Comparison of ENCODE assay signal across 25 cellular contexts in genomic region chr5:134273642-134274361, GRCh38. TPM values are rescaled to one million over a fixed set of nuclear protein-coding genes. Genes with fewer than 3 reads are reported as not detected.
A peak's percentile ranks its signal among the peaks of the same experiment; 100 is the strongest.
DNase-seq lines count a peak whose midpoint lies in the region; ATAC-seq and TF ChIP-seq lines count a peak whose summit lies in the region.
"Had no signal": no experiment of that assay in that cellular context is flagged by ENCODE, and none has a peak within 500 bp of the region (broad histone marks: within the 10 kb centered on the region; RNA-seq: fewer than 3 reads in every experiment).

No MANE protein-coding gene starts in this region.

- no peak overlapping the region for H3K4me3 Mint-ChIP-seq in GM23338
- H3K4me3 Mint-ChIP-seq: activated CD8-positive, alpha-beta memory T cell treated with anti-CD3 and anti-CD28 coated beads, Interleukin-2, amount 10 ng/mL, durations not matched to agents 7 days and 5 days; activated naive CD4-positive, alpha-beta T cell treated with anti-CD3 and anti-CD28 coated beads, Interleukin-2, amount 10 ng/mL, durations not matched to agents 7 days and 5 days; activated T-cell treated with anti-CD3 and anti-CD28 coated beads, Interleukin-2, amount 50 U/mL, for 72 hours; endodermal cell; IgD-negative memory B cell; natural killer cell treated with Interleukin-12 subunit alpha and Interleukin-12 subunit beta and Interleukin-15 and Interleukin-18, amount 100 ng/mL, for 72 hours; stimulated activated naive CD8-positive, alpha-beta T cell treated with anti-CD3 and anti-CD28 coated beads, Interleukin-15, Interleukin-2, amounts not matched to agents 100 ng/mL and 50 ng/mL, for 24 hours had no signal

- peaks cover 3% of the 10 kb centered on the region for H3K27me3 Mint-ChIP-seq in GM23338 (ENCODE audit: insufficient read depth, low read depth, poor library complexity)
- H3K27me3 Mint-ChIP-seq: activated CD8-positive, alpha-beta memory T cell treated with anti-CD3 and anti-CD28 coated beads, Interleukin-2, amount 10 ng/mL, durations not matched to agents 7 days and 5 days had no signal

- H3F3A ChIP-seq in GM23338 (replicated peaks; ENCODE audit: low read depth) = no peaks in the 10 kb centered on the region

- no peak overlapping the region; the same call in 1 of the 2 replicates for H3K27ac ChIP-seq in GM23338 (ENCODE audit: low read depth)
- H3K27ac ChIP-seq: C4-2B, sigmoid colon, thyroid gland, VCaP had no signal

- 0 out of 2 replicates have a peak, but pooled peaks cover 5% of the 10 kb centered on the region for H3K9me2 ChIP-seq in GM23338 (ENCODE audit: insufficient read depth)

- H3K36me3 Mint-ChIP-seq in GM23338 (ENCODE audit: low read depth) = no peaks in the 10 kb centered on the region
- no peaks in the 10 kb centered on the region for H3K36me3 Mint-ChIP-seq in activated naive CD4-positive, alpha-beta T cell treated with anti-CD3 and anti-CD28 coated beads, Interleukin-2, amount 50 U/mL, for 72 hours
- H3K36me3 Mint-ChIP-seq: activated CD8-positive, alpha-beta memory T cell treated with anti-CD3 and anti-CD28 coated beads, Interleukin-2, amount 10 ng/mL, durations not matched to agents 7 days and 5 days; activated naive CD4-positive, alpha-beta T cell treated with anti-CD3 and anti-CD28 coated beads, Interleukin-2, amount 10 ng/mL, durations not matched to agents 7 days and 5 days had no signal

- no peak for TF ChIP-seq CTCF in GM23338 (conservative IDR thresholded peaks at IDR 0.05; ENCODE audit: low read depth in 2 of 2)
- no peak for TF ChIP-seq CTCF in kidney epithelial cell (IDR thresholded peaks at IDR 0.05; ENCODE audit: insufficient read depth, low read length, poor library complexity, severe bottlenecking)

- ATAC-seq in GM23338 (no peak), GM21390 (IDR thresholded peaks at IDR 0.05; ENCODE audit: unreplicated experiment) (no peak)
- ATAC-seq in activated naive CD4-positive, alpha-beta T cell treated with anti-CD3 and anti-CD28 coated beads, Interleukin-2, amount 50 U/mL, for 72 hours = no peak
- ATAC-seq: activated CD8-positive, alpha-beta memory T cell treated with anti-CD3 and anti-CD28 coated beads, Interleukin-2, amount 10 ng/mL, durations not matched to agents 7 days and 5 days; activated T-cell treated with anti-CD3 and anti-CD28 coated beads, Interleukin-2, amount 50 U/mL, for 72 hours; natural killer cell treated with Interleukin-12 subunit alpha and Interleukin-12 subunit beta and Interleukin-15 and Interleukin-18, amount 100 ng/mL, for 72 hours had no signal

- H3K79me2 ChIP-seq in GM23338 (replicated peaks; ENCODE audit: insufficient read depth) = no peaks in the 10 kb centered on the region

- H3K9me3 Mint-ChIP-seq in GM23338 = peaks cover 11% of the 10 kb centered on the region
- H3K9me3 Mint-ChIP-seq in activated naive CD4-positive, alpha-beta T cell treated with anti-CD3 and anti-CD28 coated beads, Interleukin-2, amount 50 U/mL, for 72 hours = peaks cover 0 to 9% of the 10 kb centered on the region in 2 donors
- H3K9me3 Mint-ChIP-seq: activated naive CD4-positive, alpha-beta T cell treated with anti-CD3 and anti-CD28 coated beads, Interleukin-2, amount 10 ng/mL, durations not matched to agents 7 days and 5 days; stimulated activated naive CD8-positive, alpha-beta T cell treated with anti-CD3 and anti-CD28 coated beads, Interleukin-15, Interleukin-2, amounts not matched to agents 100 ng/mL and 50 ng/mL, for 24 hours had no signal

- no peaks in the 10 kb centered on the region for H3K4me1 ChIP-seq in GM23338 (ENCODE audit: insufficient read depth)
- H3K4me1 ChIP-seq: sigmoid colon, thyroid gland had no signal

- H3K27me3 ChIP-seq in GM23338 (ENCODE audit: insufficient read depth) (no peaks in the 10 kb centered on the region), kidney epithelial cell (ENCODE audit: control insufficient read depth, insufficient read depth, low read length) (no peaks in the 10 kb centered on the region)
- H3K27me3 ChIP-seq: sigmoid colon, thyroid gland had no signal

- no peak overlapping the region for H3K27ac Mint-ChIP-seq in GM23338
- no peak overlapping the region for H3K27ac Mint-ChIP-seq in activated naive CD4-positive, alpha-beta T cell treated with anti-CD3 and anti-CD28 coated beads, Interleukin-2, amount 50 U/mL, for 72 hours
- H3K27ac Mint-ChIP-seq: activated CD8-positive, alpha-beta memory T cell treated with anti-CD3 and anti-CD28 coated beads, Interleukin-2, amount 10 ng/mL, durations not matched to agents 7 days and 5 days; activated naive CD4-positive, alpha-beta T cell treated with anti-CD3 and anti-CD28 coated beads, Interleukin-2, amount 10 ng/mL, durations not matched to agents 7 days and 5 days; activated T-cell treated with anti-CD3 and anti-CD28 coated beads, Interleukin-2, amount 50 U/mL, for 72 hours; endodermal cell; IgD-negative memory B cell; natural killer cell treated with Interleukin-12 subunit alpha and Interleukin-12 subunit beta and Interleukin-15 and Interleukin-18, amount 100 ng/mL, for 72 hours; stimulated activated naive CD8-positive, alpha-beta T cell treated with anti-CD3 and anti-CD28 coated beads, Interleukin-15, Interleukin-2, amounts not matched to agents 100 ng/mL and 50 ng/mL, for 24 hours had no signal

- no peak for DNase-seq in GM23338 (ENCODE audit: low spot score)
- DNase-seq in NCI-H2107 treated with DMSO at 0.1 percent for 48 hours (lab: John Stamatoyannopoulos, UW; ENCODE audit: unreplicated experiment) = peak; percentile 63
- peak; percentile 75 for DNase-seq in SK-N-DZ (ENCODE audit: low spot score)
- peak; percentile 18 for DNase-seq in kidney epithelial cell (ENCODE audit: low read depth)
- DNase-seq in NCI-H1048 (lab: John Stamatoyannopoulos, UW) = no peak
- no peak for DNase-seq in activated naive CD4-positive, alpha-beta T cell treated with anti-CD3 and anti-CD28 coated beads, Interleukin-2, amount 50 U/mL, for 72 hours (ENCODE audit: low spot score in 2 of 2)
- DNase-seq in NCI-H526 (lab: John Stamatoyannopoulos, UW) = no peak
- DNase-seq: activated CD4-positive, alpha-beta T cell treated with anti-CD3 and anti-CD28 coated beads, Interleukin-2, amount 50 U/mL, for 1 hour; activated CD8-positive, alpha-beta memory T cell treated with anti-CD3 and anti-CD28 coated beads, Interleukin-2, amount 10 ng/mL, durations not matched to agents 7 days and 5 days; activated naive CD4-positive, alpha-beta T cell treated with anti-CD3 and anti-CD28 coated beads, Interleukin-2, amount 10 ng/mL, durations not matched to agents 7 days and 5 days; activated T-cell treated with anti-CD3 and anti-CD28 coated beads, Interleukin-2, amount 50 U/mL, for 72 hours; anterior cingulate cortex; cortex of kidney; EL; endodermal cell; posterior cingulate gyrus; sigmoid colon; stimulated activated CD4-positive, alpha-beta T cell treated with anti-CD3 and anti-CD28 coated beads, Interleukin-15, amount 100 ng/mL, for 24 hours; thyroid gland had no signal

- no peaks in the 10 kb centered on the region for H4K20me1 ChIP-seq in GM23338 (replicated peaks; ENCODE audit: insufficient read depth)

- H3K4me3 ChIP-seq in GM23338 = no peak overlapping the region
- no peak overlapping the region for H3K4me3 ChIP-seq in kidney epithelial cell (ENCODE audit: low read depth, low read length)
- H3K4me3 ChIP-seq: sigmoid colon, thyroid gland had no signal

- H3K4me1 Mint-ChIP-seq in GM23338 = peaks cover 13% of the 10 kb centered on the region
- H3K4me1 Mint-ChIP-seq: activated naive CD4-positive, alpha-beta T cell treated with anti-CD3 and anti-CD28 coated beads, Interleukin-2, amount 10 ng/mL, durations not matched to agents 7 days and 5 days; IgD-negative memory B cell had no signal

- H2AFZ ChIP-seq in GM23338 = peak overlapping the region; percentile 59; the same call in 1 of the 2 replicates

- H3K36me3 ChIP-seq in GM23338 (ENCODE audit: insufficient read depth) (no peaks in the 10 kb centered on the region), kidney epithelial cell (ENCODE audit: control insufficient read depth, insufficient read depth, low read length) (no peaks in the 10 kb centered on the region)
- H3K36me3 ChIP-seq: sigmoid colon, thyroid gland had no signal

- H3K4me2 ChIP-seq in GM23338 = no peak overlapping the region

TF ChIP-seq in GM23338, 12 proteins besides CTCF, POLR2A, EP300 and RAD21 (continues in another document):
- no peak for TF ChIP-seq NANOG (IDR thresholded peaks at IDR 0.05; ENCODE audit: borderline replicate concordance)
- TF ChIP-seq POLR2AphosphoS5 (IDR thresholded peaks at IDR 0.05; ENCODE audit: low read depth) = no peak
- TF ChIP-seq ZNF114 (CRISPR knock-in tag; IDR thresholded peaks at IDR 0.05) = no peak
- no peak for TF ChIP-seq EZH2phosphoT487 (IDR thresholded peaks at IDR 0.05; ENCODE audit: unreplicated experiment)
- no peak for TF ChIP-seq ZNF331 (CRISPR knock-in tag; IDR thresholded peaks at IDR 0.05; ENCODE audit: low read depth)

RNA-seq across cellular contexts. Expression of gene PPP2CA, which starts 47.9 kb away (rescaled TPM):
- 316 and 342 TPM in 2 replicates for total RNA-seq in GM23338 (2014; rRNA removed; shearing (Covaris generic))
- polyA plus RNA-seq in GM23338 (2016; fragmentation: Nextera tagmentation; extraction: Ambion mirVana) = 93.4 and 131 TPM in 2 replicates
- 150 and 162 TPM in 2 replicates for polyA plus RNA-seq in SK-N-DZ (2014; cell fraction: cytosol; rRNA removed)
- 79.7 and 108 TPM in 2 replicates for polyA plus RNA-seq in SK-N-DZ (2014; cell fraction: nucleus; rRNA removed)
- 232 and 249 TPM in 2 replicates for total RNA-seq in kidney epithelial cell
- 100 to 1,000 TPM; 133 to 148 TPM for total RNA-seq in activated naive CD4-positive, alpha-beta T cell treated with anti-CD3 and anti-CD28 coated beads, Interleukin-2, amount 50 U/mL, for 72 hours

Comparison
In these comparisons a context has a peak if more than half of its experiments do, and no peak if none do; other contexts are left out.
1. DNase-seq: peak in NCI-H2107 treated with DMSO at 0.1 percent for 48 hours (single experiment), SK-N-DZ (single experiment) and kidney epithelial cell (single experiment); none in GM23338 (single experiment), NCI-H1048 (single experiment), activated naive CD4-positive, alpha-beta T cell treated with anti-CD3 and anti-CD28 coated beads, Interleukin-2, amount 50 U/mL, for 72 hours (0 of 2) and NCI-H526 (0 of 2).